In genomic region chr17:18323007-18323406, GRCh38 we compare ENCODE assay signal across 1 cellular context.
TF ChIP-seq lines count a peak whose summit lies in the region.

No MANE protein-coding gene starts in this region.

TF ChIP-seq in GM12891, 5 proteins besides CTCF, POLR2A, EP300 and RAD21:
- TF ChIP-seq POLR2AphosphoS5 (IDR thresholded peaks at IDR 0.05; ENCODE audit: low read depth, low read length) (no peak), PAX5 (IDR thresholded peaks at IDR 0.05; ENCODE audit: insufficient read depth, low read length, severe bottlenecking) (no peak), TAF1 (IDR thresholded peaks at IDR 0.05; ENCODE audit: low read depth, low read length) (no peak), POU2F2 (IDR thresholded peaks at IDR 0.05; ENCODE audit: low read depth, low read length) (no peak), SPI1 (IDR thresholded peaks at IDR 0.05; ENCODE audit: low read depth, low read length) (no peak)
TF ChIP-seq in GM12891: peak in this region for 0.
